ENCODE assay signal across 9 cellular contexts in the genomic region with DNA sequence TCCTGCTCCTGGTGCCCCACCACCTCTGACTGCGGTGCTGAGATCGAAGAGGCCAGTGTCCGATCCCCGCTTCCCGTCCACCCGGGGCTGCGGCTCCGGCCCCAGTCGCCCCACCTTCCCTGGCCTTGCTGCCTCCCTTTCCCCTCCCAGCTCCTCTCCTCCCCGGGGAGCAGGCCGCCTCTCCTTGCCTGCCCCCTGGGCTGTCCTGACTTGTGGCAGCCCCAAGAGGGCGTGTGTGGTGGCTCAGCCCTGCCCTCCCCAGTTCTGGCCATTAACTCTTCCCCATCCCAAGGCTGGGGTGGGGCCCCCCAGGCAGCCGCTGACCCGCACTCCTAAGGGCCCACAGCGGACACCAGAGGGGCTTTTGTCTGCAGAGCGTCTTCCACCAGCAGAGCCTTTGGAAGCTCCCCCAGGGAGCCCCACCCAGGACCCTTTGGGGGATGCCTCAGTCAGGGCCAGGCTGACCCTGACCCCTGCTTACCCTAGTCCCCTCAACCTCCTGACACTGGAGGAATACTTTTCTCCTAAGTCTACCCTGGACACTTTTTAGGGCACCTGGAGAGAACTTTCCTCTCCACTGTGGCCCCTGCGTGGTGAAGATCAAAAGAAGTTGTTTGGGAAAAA. TPM values are rescaled to one million over a fixed set of nuclear protein-coding genes. Genes with fewer than 3 reads are reported as not detected.
A peak's percentile ranks its signal among the peaks of the same experiment; 100 is the strongest.
DNase-seq lines count a peak whose midpoint lies in the region; ATAC-seq and TF ChIP-seq lines count a peak whose summit lies in the region.
"Had no signal": no experiment of that assay in that cellular context is flagged by ENCODE, and none has a peak within 500 bp of the region (broad histone marks: within the 10 kb centered on the region; RNA-seq: fewer than 3 reads in every experiment).

No MANE protein-coding gene starts in this region.

- no peak overlapping the region for H2AFZ ChIP-seq in mesenchymal stem cell (ENCODE audit: low read depth, low read length)

- peak; percentile 9 for DNase-seq in stimulated activated CD4-positive, alpha-beta T cell treated with anti-CD3 and anti-CD28 coated beads, Interleukin-2, amount 100 ng/mL, for 4 hours (ENCODE audit: low read depth)
- no peak for DNase-seq in stimulated activated CD4-positive, alpha-beta T cell treated with anti-CD3 and anti-CD28 coated beads, Interleukin-4, amount 100 ng/mL, for 4 hours
- DNase-seq in RWPE1 (ENCODE audit: low spot score) (peak; percentile 63), mesenchymal stem cell (peak; percentile 36), NCI-H2171 (lab: John Stamatoyannopoulos, UW) (no peak)
- DNase-seq in activated CD4-positive, CD25-positive, alpha-beta regulatory T cell (lab: John Stamatoyannopoulos, UW) = no peak

- H3K9me3 ChIP-seq in mesenchymal stem cell (ENCODE audit: control insufficient read depth, low read length) = no peaks in the 10 kb centered on the region

- H3K4me2 ChIP-seq in mesenchymal stem cell (ENCODE audit: low read length, poor library complexity, severe bottlenecking) = peak overlapping the region; percentile 62

- H3K23ac ChIP-seq in mesenchymal stem cell (ENCODE audit: low read length in 2 of 2) = no peak overlapping the region

- H3K4ac ChIP-seq in mesenchymal stem cell (ENCODE audit: low read depth in 1 of 2, low read length in 2 of 2) = no peak overlapping the region

- peaks cover 15% of the 10 kb centered on the region for H3K4me1 ChIP-seq in mesenchymal stem cell (ENCODE audit: control insufficient read depth, insufficient read depth, low read depth, low read length)

- intact Hi-C loops in dendritic cell treated with granulocyte-macrophage colony-stimulating factor and Interleukin-4, amounts not matched to agents 40 ng/mL and 50 ng/mL, for 4 days (cut with micrococcal nuclease) = no loop called here

- H3K79me1 ChIP-seq in mesenchymal stem cell (replicated peaks; ENCODE audit: low read length, poor library complexity, severe bottlenecking) = no peaks in the 10 kb centered on the region

- peak; percentile 56 for ATAC-seq in HG02870 (IDR thresholded peaks at IDR 0.05; ENCODE audit: unreplicated experiment)

- H2BK15ac ChIP-seq in mesenchymal stem cell (ENCODE audit: low read depth, poor library complexity, severe bottlenecking) = no peak overlapping the region

- H3K18ac ChIP-seq in mesenchymal stem cell (ENCODE audit: low read depth in 1 of 2, low read length in 2 of 2) = no peak overlapping the region

- peak overlapping the region; percentile 35 for H3K27ac Mint-ChIP-seq in dendritic cell treated with granulocyte-macrophage colony-stimulating factor and Interleukin-4, amounts not matched to agents 40 ng/mL and 50 ng/mL, for 4 days

- peak overlapping the region; percentile 32 to 65 for H3K4me3 ChIP-seq in mesenchymal stem cell (ENCODE audit: insufficient read depth in 1 of 2, low read depth in 1 of 2, low read length in 2 of 2)

- WGBS in mesenchymal stem cell = 9% methylated on average over 16 of the region's 17 CpGs

- no peak overlapping the region for H3K27ac ChIP-seq in RWPE1
- no peak overlapping the region for H3K27ac ChIP-seq in mesenchymal stem cell (ENCODE audit: low read length, poor library complexity, severe bottlenecking)
- H3K27ac ChIP-seq: HL-60 had no signal

- peak overlapping the region; percentile 59 for H3K9ac ChIP-seq in mesenchymal stem cell (ENCODE audit: low read length)

- POLR2A ChIA-PET in RWPE1 (lab: Yijun Ruan, JAX; ENCODE audit: low non-redundant PET) = no interaction called here

- peaks cover 41% of the 10 kb centered on the region for H3K27me3 Mint-ChIP-seq in dendritic cell treated with granulocyte-macrophage colony-stimulating factor and Interleukin-4, amounts not matched to agents 40 ng/mL and 50 ng/mL, for 4 days

- H4K8ac ChIP-seq in mesenchymal stem cell (ENCODE audit: low read length) = no peak overlapping the region

- peaks cover 0 to 7% of the 10 kb centered on the region in 2 experiments for H3K36me3 ChIP-seq in mesenchymal stem cell (ENCODE audit: control insufficient read depth in 1 of 2, insufficient read depth in 2 of 2, low read depth in 1 of 2, low read length in 2 of 2)

- no peaks in the 10 kb centered on the region for H3K36me3 Mint-ChIP-seq in dendritic cell treated with granulocyte-macrophage colony-stimulating factor and Interleukin-4, amounts not matched to agents 40 ng/mL and 50 ng/mL, for 4 days (ENCODE audit: low read depth)

- TF ChIP-seq CTCF in RWPE1 (conservative IDR thresholded peaks at IDR 0.05; ENCODE audit: low read depth) = peak; percentile 46

- H3K14ac ChIP-seq in mesenchymal stem cell (ENCODE audit: low read length in 2 of 2) = no peak overlapping the region

- no peak overlapping the region for H4K91ac ChIP-seq in mesenchymal stem cell (ENCODE audit: low read length)

- peaks cover 39 to 90% of the 10 kb centered on the region in 2 experiments for H3K27me3 ChIP-seq in mesenchymal stem cell (ENCODE audit: control insufficient read depth in 1 of 2, insufficient read depth in 1 of 2, low read length in 2 of 2)

- H2AK5ac ChIP-seq in mesenchymal stem cell (ENCODE audit: low read length, severe bottlenecking) = no peak overlapping the region

- peak overlapping the region; percentile 81 for H3K4me3 Mint-ChIP-seq in dendritic cell treated with granulocyte-macrophage colony-stimulating factor and Interleukin-4, amounts not matched to agents 40 ng/mL and 50 ng/mL, for 4 days

- CTCF ChIA-PET in RWPE1 (lab: Yijun Ruan, JAX) = interaction anchor here (0.6 to 1.4 kb wide), 9 partner anchors 9 to 1795 kb away, joined by 3 to 11 read pairs (median 3); no protein-coding TSS in a partner anchor

- peaks cover 55% of the 10 kb centered on the region for H3K4me1 Mint-ChIP-seq in dendritic cell treated with granulocyte-macrophage colony-stimulating factor and Interleukin-4, amounts not matched to agents 40 ng/mL and 50 ng/mL, for 4 days (ENCODE audit: low read depth)

- H3K9me3 Mint-ChIP-seq in dendritic cell treated with granulocyte-macrophage colony-stimulating factor and Interleukin-4, amounts not matched to agents 40 ng/mL and 50 ng/mL, for 4 days = no peaks in the 10 kb centered on the region

- H2BK12ac ChIP-seq in mesenchymal stem cell (ENCODE audit: low read length in 2 of 2) = no peak overlapping the region

- H2BK5ac ChIP-seq in mesenchymal stem cell (ENCODE audit: low read depth, low read length, poor library complexity, severe bottlenecking) = no peak overlapping the region

- H2BK120ac ChIP-seq in mesenchymal stem cell (ENCODE audit: low read depth, low read length) = no peak overlapping the region

RNA-seq across cellular contexts. Expression of gene RTN4RL2, which starts 16.7 kb away (rescaled TPM):
- 0.28 TPM for polyA plus RNA-seq in mesenchymal stem cell (2013, experiment 1 of 2)
- 0.22 TPM for polyA plus RNA-seq in mesenchymal stem cell (2013, experiment 2 of 2)

RNA-seq across cellular contexts. Expression of gene SLC43A1, which starts 38.5 kb away (rescaled TPM):
- 3.9 TPM for polyA plus RNA-seq in mesenchymal stem cell (2013, experiment 1 of 2)
- 3.8 TPM for polyA plus RNA-seq in mesenchymal stem cell (2013, experiment 2 of 2)

RNA-seq across cellular contexts. Expression of gene SLC43A3, which starts 50.1 kb away (rescaled TPM):
- 3.9 TPM for polyA plus RNA-seq in mesenchymal stem cell (2013, experiment 1 of 2)
- 3.8 TPM for polyA plus RNA-seq in mesenchymal stem cell (2013, experiment 2 of 2)

RNA-seq across cellular contexts. Expression of gene TIMM10, which starts 53.6 kb away (rescaled TPM):
- 52.8 TPM for polyA plus RNA-seq in mesenchymal stem cell (2013, experiment 1 of 2)
- 54.7 TPM for polyA plus RNA-seq in mesenchymal stem cell (2013, experiment 2 of 2)

Comparison
In these comparisons a context has a peak if more than half of its experiments do, and no peak if none do; other contexts are left out.
1. DNase-seq: peak in stimulated activated CD4-positive, alpha-beta T cell treated with anti-CD3 and anti-CD28 coated beads, Interleukin-2, amount 100 ng/mL, for 4 hours (single experiment), RWPE1 (single experiment) and mesenchymal stem cell (single experiment); none in stimulated activated CD4-positive, alpha-beta T cell treated with anti-CD3 and anti-CD28 coated beads, Interleukin-4, amount 100 ng/mL, for 4 hours (0 of 2), NCI-H2171 (single experiment) and activated CD4-positive, CD25-positive, alpha-beta regulatory T cell (0 of 4).